In the genomic region with DNA sequence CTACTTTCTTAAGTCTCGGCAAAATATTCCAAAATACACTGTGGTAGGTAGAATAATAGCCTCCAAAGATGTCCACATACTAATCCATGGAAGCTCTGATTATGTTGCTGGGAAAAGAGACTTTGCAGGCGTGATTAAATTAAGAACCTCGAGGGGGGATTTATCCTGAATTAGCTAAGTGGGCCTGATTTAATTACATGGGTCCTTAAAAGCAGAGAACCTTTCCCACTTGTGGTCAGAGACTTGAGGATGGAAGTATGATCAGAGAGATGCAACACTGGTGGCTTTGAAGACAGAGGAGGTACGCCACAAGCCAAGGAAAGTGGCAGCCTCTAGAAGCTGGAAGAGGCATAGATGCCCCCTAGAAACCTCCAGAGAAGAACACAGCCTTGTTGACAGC, we compare ENCODE assay signal across 23 cellular contexts.
"Had no signal": no experiment of that assay in that cellular context is flagged by ENCODE, and none has a peak within 500 bp of the region (broad histone marks: within the 10 kb centered on the region; RNA-seq: fewer than 3 reads in every experiment).

No MANE protein-coding gene starts in this region.

- H3K27me3 Mint-ChIP-seq: activated CD4-positive, alpha-beta memory T cell treated with anti-CD3 and anti-CD28 coated beads for 36 hours; activated naive CD4-positive, alpha-beta T cell treated with anti-CD3 and anti-CD28 coated beads, Interleukin-2, amount 50 U/mL, for 24 hours; naive thymus-derived CD4-positive, alpha-beta T cell; stimulated activated memory B cell treated with anti-CD40 and anti-IgM and Interleukin-4, amounts not matched to agents 10 μg/mL and 1 μg/mL and 100 μg/mL, for 72 hours had no signal

- H3K4me3 ChIP-seq: adrenal gland, ascending aorta, lower lobe of right lung, ovary, right lobe of liver, skin epidermis, stomach, suprapubic skin, tibial nerve had no signal

- H3K36me3 ChIP-seq: adrenal gland, lower lobe of right lung, neutrophil, ovary, right lobe of liver, suprapubic skin had no signal

- H3K9me3 Mint-ChIP-seq: activated CD4-positive, alpha-beta memory T cell treated with anti-CD3 and anti-CD28 coated beads for 36 hours; activated naive CD4-positive, alpha-beta T cell treated with anti-CD3 and anti-CD28 coated beads, Interleukin-2, amount 50 U/mL, for 24 hours had no signal

- H3K27me3 ChIP-seq: adrenal gland, ascending aorta, foreskin keratinocyte, neutrophil, ovary, right lobe of liver, stomach, suprapubic skin, tibial nerve had no signal

- H3K27ac ChIP-seq: ascending aorta, foreskin keratinocyte, lower lobe of right lung, neutrophil, ovary, right lobe of liver, suprapubic skin, tibial nerve had no signal

- FAIRE-seq: kidney, urothelium cell line had no signal

- H3K4me1 ChIP-seq: foreskin keratinocyte had no signal

- H3K9me3 ChIP-seq: adrenal gland, ascending aorta, lower lobe of right lung, neutrophil, ovary, right lobe of liver, stomach, suprapubic skin, tibial nerve had no signal

- DNase-seq: activated CD4-positive, alpha-beta memory T cell treated with anti-CD3 and anti-CD28 coated beads for 36 hours; activated CD4-positive, alpha-beta T cell treated with anti-CD3 and anti-CD28 coated beads for 48 hours; activated gamma-delta T cell treated with Interleukin-2 at 50 U/mL for 16 hours; adrenal gland; central memory CD4-positive, alpha-beta T cell; dermis blood vessel endothelial cell; effector CD8-positive, alpha-beta T cell; foreskin keratinocyte; kidney; lower lobe of right lung; naive thymus-derived CD4-positive, alpha-beta T cell; ovary; right lobe of liver; stomach had no signal

- H3K27ac Mint-ChIP-seq: activated CD4-positive, alpha-beta memory T cell treated with anti-CD3 and anti-CD28 coated beads for 36 hours; activated naive CD4-positive, alpha-beta T cell treated with anti-CD3 and anti-CD28 coated beads, Interleukin-2, amount 50 U/mL, for 24 hours; activated T-helper 1 cell treated with anti-CD3 and anti-CD28 coated beads, Interleukin-12 subunit alpha, Interleukin-12 subunit beta, Interleukin-2, Interleukin-4 antibody, amounts not matched to agents 30 ng/mL and 10 ng/mL and 1 ng/mL, durations not matched to agents 14 hours and 24 hours and 36 hours; stimulated activated memory B cell treated with anti-CD40 and anti-IgM and Interleukin-4, amounts not matched to agents 10 μg/mL and 1 μg/mL and 100 μg/mL, for 72 hours had no signal

- H3K4me3 Mint-ChIP-seq: activated CD4-positive, alpha-beta memory T cell treated with anti-CD3 and anti-CD28 coated beads for 36 hours; activated naive CD4-positive, alpha-beta T cell treated with anti-CD3 and anti-CD28 coated beads, Interleukin-2, amount 50 U/mL, for 24 hours; activated T-helper 1 cell treated with anti-CD3 and anti-CD28 coated beads, Interleukin-12 subunit alpha, Interleukin-12 subunit beta, Interleukin-2, Interleukin-4 antibody, amounts not matched to agents 30 ng/mL and 10 ng/mL and 1 ng/mL, durations not matched to agents 14 hours and 24 hours and 36 hours; stimulated activated memory B cell treated with anti-CD40 and anti-IgM and Interleukin-4, amounts not matched to agents 10 μg/mL and 1 μg/mL and 100 μg/mL, for 72 hours had no signal
